ENCODE assay signal across 23 cellular contexts in the genomic region with DNA sequence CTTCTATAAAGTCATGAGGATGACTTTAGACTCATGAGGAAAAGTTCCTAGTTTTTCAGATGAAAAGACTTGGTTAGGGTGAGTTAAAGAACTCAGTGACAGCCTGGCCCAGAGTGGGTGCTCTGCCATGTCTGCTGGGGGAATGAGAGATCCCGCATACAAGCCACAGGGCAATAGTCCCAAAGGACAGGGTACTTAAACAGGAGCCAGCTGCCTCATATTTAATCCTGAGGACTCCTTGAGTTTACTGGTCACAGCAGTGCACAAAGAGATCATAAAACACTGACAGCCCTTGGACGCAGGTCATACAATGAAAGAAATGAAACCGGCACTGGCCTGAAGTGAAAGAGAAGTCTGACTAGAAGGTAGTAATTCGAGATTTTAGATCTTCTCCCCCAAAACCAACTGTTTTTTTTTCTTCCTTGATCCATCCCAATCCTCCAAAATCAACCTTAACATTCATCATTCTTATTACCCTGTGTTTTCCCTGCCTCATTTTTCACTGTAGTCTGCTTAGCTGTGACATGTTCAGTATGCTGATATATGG.
A peak's percentile ranks its signal among the peaks of the same experiment; 100 is the strongest.
DNase-seq lines count a peak whose midpoint lies in the region; ATAC-seq and TF ChIP-seq lines count a peak whose summit lies in the region.
"Had no signal": no experiment of that assay in that cellular context is flagged by ENCODE, and none has a peak within 500 bp of the region (broad histone marks: within the 10 kb centered on the region; RNA-seq: fewer than 3 reads in every experiment).

No MANE protein-coding gene starts in this region.

- intact Hi-C loops in left colon (cut with DNase I, micrococcal nuclease), result no loop called here

- H3K9me3 ChIP-seq in BE2C, result no peaks in the 10 kb centered on the region
- H3K9me3 ChIP-seq: pancreas, testis had no signal

- DNase-seq in D341Med (ENCODE audit: low spot score) (peak; percentile 75), NCI-H1092 (lab: John Stamatoyannopoulos, UW) (peak; percentile 69), NCI-H524 treated with DMSO at 0.1 percent for 48 hours (lab: John Stamatoyannopoulos, UW) (peak; percentile 95), left colon (no peak), hippocampal formation (lab: John Stamatoyannopoulos, UW) (no peak), H7 (no peak), BE2C (no peak), NCI-H446 treated with DMSO at 0.1 percent for 48 hours (lab: John Stamatoyannopoulos, UW) (no peak)
- DNase-seq: activated B cell treated with CpG ODN at 0.5 μM for 24 hours; activated CD4-positive, alpha-beta T cell treated with anti-CD3 and anti-CD28 coated beads, Interleukin-2, amount 10 ng/mL, durations not matched to agents 7 days and 5 days; activated effector memory CD4-positive, alpha-beta T cell treated with Interleukin-2 at 50 U/mL for 16 hours; activated T-cell treated with anti-CD3 and anti-CD28 coated beads, Interleukin-2, amount 50 U/mL, for 1 hour; CD4-positive, alpha-beta memory T cell; foreskin melanocyte; heart right ventricle; NCI-H1105 treated with DMSO at 0.1 percent for 48 hours; NCI-H69; pancreas; retina; SHP77 treated with DMSO at 0.1 percent for 48 hours; testis had no signal

- H3K27me3 ChIP-seq in H7 (ENCODE audit: control insufficient read depth, insufficient read depth, low read length) (no peaks in the 10 kb centered on the region), BE2C (no peaks in the 10 kb centered on the region)
- H3K27me3 ChIP-seq: heart right ventricle, pancreas, testis had no signal

- TF ChIP-seq CTCF in BE2C (IDR thresholded peaks at IDR 0.05; ENCODE audit: low read depth, low read length), result no peak

- H3K4me1 ChIP-seq in BE2C, result no peaks in the 10 kb centered on the region
- H3K4me1 ChIP-seq: pancreas, testis had no signal

- no peak overlapping the region for H3K4me3 ChIP-seq in H7 (ENCODE audit: insufficient read depth, low read depth, low read length)
- H3K4me3 ChIP-seq in BE2C (ENCODE audit: low read depth, low read length), result no peak overlapping the region
- H3K4me3 ChIP-seq: heart right ventricle, K562, pancreas, smooth muscle cell, testis had no signal

- H3K36me3 ChIP-seq in H7 (replicated peaks; ENCODE audit: control insufficient read depth, insufficient read depth, low read length), result no peaks in the 10 kb centered on the region
- H3K36me3 ChIP-seq in BE2C, result no peaks in the 10 kb centered on the region
- H3K36me3 ChIP-seq: pancreas had no signal

- ATAC-seq in left colon, result peak; percentile 59
- ATAC-seq: K562, pancreas had no signal

Comparison
In these comparisons a context has a peak if more than half of its experiments do, and no peak if none do; other contexts are left out.
1. DNase-seq: peak in D341Med (single experiment), NCI-H1092 (single experiment) and NCI-H524 treated with DMSO at 0.1 percent for 48 hours (single experiment); none in left colon (0 of 2), hippocampal formation (0 of 2), H7 (single experiment), BE2C (single experiment) and NCI-H446 treated with DMSO at 0.1 percent for 48 hours (single experiment).